ENCODE assay signal across 14 cellular contexts in the genomic region with DNA sequence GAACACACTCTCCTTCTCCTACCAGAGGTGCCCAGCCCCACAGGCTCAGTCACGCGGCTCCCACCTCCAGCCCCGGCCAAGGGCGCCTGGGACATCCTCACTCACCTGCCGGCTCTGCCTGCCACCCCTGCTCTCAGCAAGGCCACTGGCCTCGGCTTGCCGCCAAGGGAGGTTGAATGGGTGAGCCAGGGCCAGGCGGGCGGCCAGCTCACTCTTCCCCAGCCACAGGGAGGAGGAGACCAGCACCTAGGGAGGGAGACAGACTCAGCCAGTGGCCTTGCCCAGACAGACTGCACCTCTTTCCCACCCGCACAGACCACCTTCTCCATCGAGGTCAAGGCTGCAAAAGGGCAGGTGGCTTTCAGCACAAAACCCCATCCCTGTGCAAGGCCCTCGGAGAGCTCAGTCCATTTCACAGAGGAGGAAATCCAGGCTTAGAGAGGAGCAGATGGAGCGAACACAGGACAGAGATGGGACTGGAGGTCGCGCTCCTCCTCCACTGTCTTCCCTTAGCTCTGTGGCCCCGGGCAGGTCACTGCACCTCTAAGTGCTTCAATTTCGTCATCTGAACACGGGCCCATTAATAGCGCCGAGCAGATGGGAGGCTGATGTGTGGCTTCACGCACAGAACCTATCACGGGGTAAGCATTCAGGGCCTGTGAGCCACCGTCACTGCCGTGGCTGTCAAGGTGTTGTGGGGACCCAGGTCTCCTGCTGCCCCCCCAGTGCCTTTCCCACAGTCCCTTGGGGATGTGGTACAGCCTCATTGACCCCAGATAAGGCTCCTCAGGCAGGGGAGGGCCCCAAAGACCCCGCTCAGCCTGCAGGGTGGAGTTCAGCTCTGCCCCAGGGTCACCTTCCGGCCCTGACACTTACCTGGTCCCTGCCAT. TPM values are rescaled to one million over a fixed set of nuclear protein-coding genes. Genes with fewer than 3 reads are reported as not detected.
DNase-seq lines count a peak whose midpoint lies in the region; ATAC-seq and TF ChIP-seq lines count a peak whose summit lies in the region.
"Had no signal": no experiment of that assay in that cellular context is flagged by ENCODE, and none has a peak within 500 bp of the region (broad histone marks: within the 10 kb centered on the region; RNA-seq: fewer than 3 reads in every experiment).

No MANE protein-coding gene starts in this region.

- H3K9me3 Mint-ChIP-seq in T-cell: no peaks in the 10 kb centered on the region
- H3K9me3 Mint-ChIP-seq: memory B cell had no signal

- H3K36me3 Mint-ChIP-seq in T-cell: no peaks in the 10 kb centered on the region
- H3K36me3 Mint-ChIP-seq: memory B cell had no signal

- CTCF ChIA-PET in T-cell (lab: Charles Lee): interaction anchor here (0.6 to 0.9 kb wide), 4 partner anchors 20 to 752 kb away, joined by 3 to 6 read pairs (median 3); no protein-coding TSS in a partner anchor

- H3K4me3 ChIP-seq in LNCaP clone FGC (ENCODE audit: low read depth, low read length): no peak overlapping the region

- peaks cover 0 to 2% (median 0%) of the 10 kb centered on the region in 3 donors for H3K4me1 Mint-ChIP-seq in T-cell

- H3K4me3 Mint-ChIP-seq in T-cell: no peak overlapping the region
- H3K4me3 Mint-ChIP-seq: memory B cell had no signal

- no peak overlapping the region for H3K27ac Mint-ChIP-seq in T-cell
- H3K27ac Mint-ChIP-seq: memory B cell had no signal

- POLR2A ChIA-PET in T-cell (lab: Charles Lee): interaction anchor here in 1 of 2 donors (0.5 kb wide), 1 partner anchor 621 kb away, joined by 3 read pairs; no protein-coding TSS in a partner anchor

- peak; percentile 24 for DNase-seq in COLO668 (lab: John Stamatoyannopoulos, UW; ENCODE audit: unreplicated experiment)
- peak; percentile 36 for DNase-seq in LNCaP clone FGC (ENCODE audit: low read depth)
- peak; percentile 76 for DNase-seq in cerebellar cortex (ENCODE audit: low spot score)
- peak; percentile 7 for DNase-seq in midbrain (lab: John Stamatoyannopoulos, UW)
- DNase-seq in NK-92 (lab: John Stamatoyannopoulos, UW; ENCODE audit: unreplicated experiment): no peak
- DNase-seq in T-cell: no peak
- DNase-seq in activated gamma-delta T cell treated with Interleukin-2 at 50 U/mL for 16 hours: no peak
- DNase-seq: activated CD4-positive, alpha-beta T cell treated with anti-CD3 and anti-CD28 coated beads for 1 hour; activated T-cell treated with anti-CD3 and anti-CD28 coated beads, Interleukin-2, amount 50 U/mL, for 48 hours; NCI-H524; stimulated activated CD4-positive, alpha-beta T cell treated with anti-CD3 and anti-CD28 coated beads, Interleukin-2, amount 100 ng/mL, for 48 hours; stimulated activated naive CD4-positive, alpha-beta T cell treated with Interleukin-2 at 50 U/mL for 16 hours had no signal

- TF ChIP-seq CTCF in LNCaP clone FGC (IDR thresholded peaks at IDR 0.05; ENCODE audit: control insufficient read depth, extremely low read depth, insufficient read depth): no peak

- no peak for ATAC-seq in HG02885 (IDR thresholded peaks at IDR 0.05; ENCODE audit: poor library complexity, unreplicated experiment)
- no peak for ATAC-seq in T-cell (replicated peaks in 1 of 4)

- no peaks in the 10 kb centered on the region for H3K27me3 Mint-ChIP-seq in T-cell

RNA-seq across cellular contexts. Expression of gene RMI2, which starts 56.1 kb away (rescaled TPM):
- total RNA-seq in T-cell: 1 to 10 TPM; 1.8 to 6.3 (median 4.2) TPM

Comparison
In these comparisons a context has a peak if more than half of its experiments do, and no peak if none do; other contexts are left out.
1. DNase-seq: peak in COLO668 (single experiment), LNCaP clone FGC (single experiment), cerebellar cortex (single experiment) and midbrain (single experiment); none in NK-92 (single experiment), T-cell (0 of 34) and activated gamma-delta T cell treated with Interleukin-2 at 50 U/mL for 16 hours (single experiment).